21 cellular contexts compared by ENCODE assay signal in the genomic region with DNA sequence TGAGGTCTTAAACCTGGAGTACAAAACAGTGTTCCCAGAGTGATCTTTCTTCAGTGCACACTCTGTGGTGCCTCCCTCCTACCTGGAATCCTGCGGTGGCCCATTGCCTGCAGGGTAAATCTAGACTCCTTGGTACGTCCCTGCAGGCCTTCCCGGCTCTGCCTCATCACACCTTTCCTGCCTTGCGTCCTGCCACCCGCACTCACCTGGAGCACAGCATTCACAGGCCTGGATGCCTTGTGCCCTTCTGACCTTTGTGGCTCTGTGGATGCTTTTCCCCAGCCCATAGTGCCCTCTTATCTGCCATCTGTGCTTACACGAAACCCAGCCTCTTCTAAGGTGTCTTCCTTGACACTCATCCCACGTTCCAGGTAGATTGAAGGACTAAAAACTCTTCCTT.
A peak's percentile ranks its signal among the peaks of the same experiment; 100 is the strongest.
DNase-seq lines count a peak whose midpoint lies in the region; ATAC-seq and TF ChIP-seq lines count a peak whose summit lies in the region.
"Had no signal": no experiment of that assay in that cellular context is flagged by ENCODE, and none has a peak within 500 bp of the region (broad histone marks: within the 10 kb centered on the region; RNA-seq: fewer than 3 reads in every experiment).

No MANE protein-coding gene starts in this region.

- CTCF ChIA-PET in WTC11 (lab: Charles Lee), result no interaction called here
- CTCF ChIA-PET in activated CD4-positive, alpha-beta memory T cell treated with anti-CD3 and anti-CD28 coated beads for 36 hours (lab: Charles Lee), result no interaction called here
- CTCF ChIA-PET in OCI-LY7 (lab: Charles Lee; ENCODE audit: unreplicated experiment), result no interaction called here

- TF ChIP-seq CTCF in WTC11 (IDR thresholded peaks at IDR 0.05) (no peak), OCI-LY7 (conservative IDR thresholded peaks at IDR 0.05; ENCODE audit: low read length) (no peak)

- no peak overlapping the region for H3K4me3 Mint-ChIP-seq in WTC11
- H3K4me3 Mint-ChIP-seq in activated CD4-positive, alpha-beta memory T cell treated with anti-CD3 and anti-CD28 coated beads for 36 hours, result no peak overlapping the region
- H3K4me3 Mint-ChIP-seq: CD14-positive monocyte; CD4-positive, alpha-beta T cell; CD8-positive, alpha-beta memory T cell had no signal

- H3K4me1 Mint-ChIP-seq in WTC11, result peaks cover 17% of the 10 kb centered on the region
- peaks cover 6% of the 10 kb centered on the region for H3K4me1 Mint-ChIP-seq in activated CD4-positive, alpha-beta memory T cell treated with anti-CD3 and anti-CD28 coated beads for 36 hours (ENCODE audit: low read depth)

- H3K36me3 ChIP-seq in OCI-LY7 (ENCODE audit: insufficient read depth, low read length), result no peaks in the 10 kb centered on the region
- H3K36me3 ChIP-seq: BE2C; BLaER1 treated with 17β-estradiol and CSF1 and Interleukin-3, amounts not matched to agents 10 nM and 100 nM had no signal

- no peaks in the 10 kb centered on the region for H3K9me3 Mint-ChIP-seq in WTC11
- H3K9me3 Mint-ChIP-seq in activated CD4-positive, alpha-beta memory T cell treated with anti-CD3 and anti-CD28 coated beads for 36 hours, result no peaks in the 10 kb centered on the region
- H3K9me3 Mint-ChIP-seq: CD4-positive, alpha-beta T cell; CD8-positive, alpha-beta memory T cell had no signal

- H3K27me3 Mint-ChIP-seq in WTC11 (ENCODE audit: low read depth), result no peaks in the 10 kb centered on the region
- H3K27me3 Mint-ChIP-seq in activated CD4-positive, alpha-beta memory T cell treated with anti-CD3 and anti-CD28 coated beads for 36 hours, result no peaks in the 10 kb centered on the region
- H3K27me3 Mint-ChIP-seq: CD4-positive, alpha-beta T cell had no signal

- H3K4me1 ChIP-seq in OCI-LY7 (ENCODE audit: insufficient read depth, low read length, poor library complexity, severe bottlenecking), result no peaks in the 10 kb centered on the region
- H3K4me1 ChIP-seq: A549; BE2C; BLaER1 treated with 17β-estradiol and CSF1 and Interleukin-3, amounts not matched to agents 10 nM and 100 nM had no signal

- DNase-seq in ELF-1 (ENCODE audit: low read depth, low spot score) (peak; percentile 12), WTC11 (ENCODE audit: low spot score) (no peak), islet precursor cell (peak; percentile 78), OCI-LY7 (ENCODE audit: low spot score) (no peak)
- no peak for DNase-seq in activated CD4-positive, alpha-beta memory T cell treated with anti-CD3 and anti-CD28 coated beads for 36 hours
- DNase-seq: 8988T; ACHN; AML-193; BE2C; CD4-positive, alpha-beta T cell; CD8-positive, alpha-beta memory T cell; DMS 273 treated with DMSO at 0.1 percent for 48 hours; EL; GF-D8; GM23248; H7; HCEC 1CT had no signal

- no peaks in the 10 kb centered on the region for H4K20me1 ChIP-seq in OCI-LY7 (ENCODE audit: insufficient read depth, low read length)
- H4K20me1 ChIP-seq: BLaER1 treated with 17β-estradiol and CSF1 and Interleukin-3, amounts not matched to agents 10 nM and 100 nM had no signal

- H3K9me3 ChIP-seq in OCI-LY7 (ENCODE audit: low read length), result no peaks in the 10 kb centered on the region
- H3K9me3 ChIP-seq: A549; BE2C; BLaER1 treated with 17β-estradiol and CSF1 and Interleukin-3, amounts not matched to agents 10 nM and 100 nM had no signal

- H3K27ac Mint-ChIP-seq in WTC11, result peak overlapping the region; percentile 76; the same call in 1 of the 2 replicates
- H3K27ac Mint-ChIP-seq in activated CD4-positive, alpha-beta memory T cell treated with anti-CD3 and anti-CD28 coated beads for 36 hours, result no peak overlapping the region
- H3K27ac Mint-ChIP-seq: CD14-positive monocyte; CD4-positive, alpha-beta T cell; CD8-positive, alpha-beta memory T cell had no signal

- no peak overlapping the region for H3K27ac ChIP-seq in OCI-LY7 (ENCODE audit: low read depth, low read length, poor library complexity, severe bottlenecking)
- H3K27ac ChIP-seq: A549; BLaER1 treated with 17β-estradiol and CSF1 and Interleukin-3, amounts not matched to agents 10 nM and 100 nM; GM23248 had no signal

- peaks cover 4% of the 10 kb centered on the region; the same call in 1 of the 2 replicates for H3K36me3 Mint-ChIP-seq in WTC11
- H3K36me3 Mint-ChIP-seq in activated CD4-positive, alpha-beta memory T cell treated with anti-CD3 and anti-CD28 coated beads for 36 hours, result no peaks in the 10 kb centered on the region
- H3K36me3 Mint-ChIP-seq: CD14-positive monocyte; CD8-positive, alpha-beta memory T cell had no signal

- H3K4me3 ChIP-seq in OCI-LY7 (ENCODE audit: low read depth, low read length, poor library complexity, severe bottlenecking), result no peak overlapping the region
- H3K4me3 ChIP-seq: A549; BLaER1 treated with 17β-estradiol and CSF1 and Interleukin-3, amounts not matched to agents 10 nM and 100 nM; GM23248 had no signal

- no peaks in the 10 kb centered on the region for H3K79me2 ChIP-seq in OCI-LY7 (ENCODE audit: insufficient read depth, low read depth, low read length)

- POLR2A ChIA-PET in WTC11 (lab: Charles Lee) (no interaction called here), OCI-LY7 (lab: Charles Lee) (no interaction called here)
- POLR2A ChIA-PET in activated CD4-positive, alpha-beta memory T cell treated with anti-CD3 and anti-CD28 coated beads for 36 hours (lab: Charles Lee), result no interaction called here

- BruUV-seq in OCI-LY7 (replicated peaks; lab: Mats Ljungman, UMichigan), result no TSS peak

- intact Hi-C loops in activated CD4-positive, alpha-beta memory T cell treated with anti-CD3 and anti-CD28 coated beads for 36 hours (cut with micrococcal nuclease), result no loop called here
- intact Hi-C loops in OCI-LY7 (cut with micrococcal nuclease; ENCODE audit: unreplicated experiment), result no loop called here

- H3K4me2 ChIP-seq in OCI-LY7 (ENCODE audit: low read length), result no peak overlapping the region
- H3K4me2 ChIP-seq: A549; BLaER1 treated with 17β-estradiol and CSF1 and Interleukin-3, amounts not matched to agents 10 nM and 100 nM had no signal

- ATAC-seq in WTC11 (no peak), GM18861 (IDR thresholded peaks at IDR 0.05; ENCODE audit: unreplicated experiment) (no peak)
- ATAC-seq: A549 had no signal

- H2AFZ ChIP-seq in OCI-LY7 (ENCODE audit: low read length), result no peak overlapping the region
- H2AFZ ChIP-seq: GM23248 had no signal

- H3K9me2 ChIP-seq in OCI-LY7 (ENCODE audit: insufficient read depth, low read length), result no peaks in the 10 kb centered on the region

TF ChIP-seq in WTC11, 78 proteins besides CTCF, POLR2A, EP300 and RAD21 (continues in another document):
- TF ChIP-seq MYBL2 (CRISPR knock-in tag; IDR thresholded peaks at IDR 0.05), result no peak
- no peak for TF ChIP-seq NFATC4 (CRISPR knock-in tag; IDR thresholded peaks at IDR 0.05)
- TF ChIP-seq, protein P1, sequence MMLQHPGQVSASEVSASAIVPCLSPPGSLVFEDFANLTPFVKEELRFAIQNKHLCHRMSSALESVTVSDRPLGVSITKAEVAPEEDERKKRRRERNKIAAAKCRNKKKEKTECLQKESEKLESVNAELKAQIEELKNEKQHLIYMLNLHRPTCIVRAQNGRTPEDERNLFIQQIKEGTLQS (CRISPR knock-in tag; conservative IDR thresholded peaks at IDR 0.05), result no peak
- TF ChIP-seq, protein P2, sequence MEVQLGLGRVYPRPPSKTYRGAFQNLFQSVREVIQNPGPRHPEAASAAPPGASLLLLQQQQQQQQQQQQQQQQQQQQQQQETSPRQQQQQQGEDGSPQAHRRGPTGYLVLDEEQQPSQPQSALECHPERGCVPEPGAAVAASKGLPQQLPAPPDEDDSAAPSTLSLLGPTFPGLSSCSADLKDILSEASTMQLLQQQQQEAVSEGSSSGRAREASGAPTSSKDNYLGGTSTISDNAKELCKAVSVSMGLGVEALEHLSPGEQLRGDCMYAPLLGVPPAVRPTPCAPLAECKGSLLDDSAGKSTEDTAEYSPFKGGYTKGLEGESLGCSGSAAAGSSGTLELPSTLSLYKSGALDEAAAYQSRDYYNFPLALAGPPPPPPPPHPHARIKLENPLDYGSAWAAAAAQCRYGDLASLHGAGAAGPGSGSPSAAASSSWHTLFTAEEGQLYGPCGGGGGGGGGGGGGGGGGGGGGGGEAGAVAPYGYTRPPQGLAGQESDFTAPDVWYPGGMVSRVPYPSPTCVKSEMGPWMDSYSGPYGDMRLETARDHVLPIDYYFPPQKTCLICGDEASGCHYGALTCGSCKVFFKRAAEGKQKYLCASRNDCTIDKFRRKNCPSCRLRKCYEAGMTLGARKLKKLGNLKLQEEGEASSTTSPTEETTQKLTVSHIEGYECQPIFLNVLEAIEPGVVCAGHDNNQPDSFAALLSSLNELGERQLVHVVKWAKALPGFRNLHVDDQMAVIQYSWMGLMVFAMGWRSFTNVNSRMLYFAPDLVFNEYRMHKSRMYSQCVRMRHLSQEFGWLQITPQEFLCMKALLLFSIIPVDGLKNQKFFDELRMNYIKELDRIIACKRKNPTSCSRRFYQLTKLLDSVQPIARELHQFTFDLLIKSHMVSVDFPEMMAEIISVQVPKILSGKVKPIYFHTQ (CRISPR knock-in tag; IDR thresholded peaks at IDR 0.05), result no peak
- TF ChIP-seq HMGA2 (CRISPR knock-in tag; IDR thresholded peaks at IDR 0.05), result no peak
- no peak for TF ChIP-seq IRF2 (CRISPR knock-in tag; IDR thresholded peaks at IDR 0.05; ENCODE audit: borderline replicate concordance, low read depth)

Comparison
In these comparisons a context has a peak if more than half of its experiments do, and no peak if none do; other contexts are left out.
1. DNase-seq: peak in ELF-1 (single experiment) and islet precursor cell (single experiment); none in WTC11 (single experiment), activated CD4-positive, alpha-beta memory T cell treated with anti-CD3 and anti-CD28 coated beads for 36 hours (single experiment) and OCI-LY7 (single experiment).